23 cellular contexts compared by ENCODE assay signal in genomic region chr5:68077349-68077894, GRCh38.
"Had no signal": no experiment of that assay in that cellular context is flagged by ENCODE, and none has a peak within 500 bp of the region (broad histone marks: within the 10 kb centered on the region; RNA-seq: fewer than 3 reads in every experiment).

No MANE protein-coding gene starts in this region.

- H3K4me3 ChIP-seq: ascending aorta, cardiac muscle cell, colonic mucosa, dorsolateral prefrontal cortex, spleen, suprapubic skin, tibial artery had no signal

- H3K9me3 ChIP-seq: ascending aorta, colonic mucosa, spleen, suprapubic skin, tibial artery had no signal

- H3K27me3 ChIP-seq: ascending aorta, cardiac muscle cell, colonic mucosa, dorsolateral prefrontal cortex, spleen, suprapubic skin, tibial artery had no signal

- H3K36me3 ChIP-seq: ascending aorta, cardiac muscle cell, colonic mucosa, spleen, suprapubic skin, tibial artery had no signal

- H3K4me1 ChIP-seq: ascending aorta, colonic mucosa, spleen, suprapubic skin, tibial artery had no signal

- FAIRE-seq: frontal cortex, urothelium cell line had no signal

- H3K27ac ChIP-seq: ascending aorta, cardiac muscle cell, colonic mucosa, dorsolateral prefrontal cortex, spleen, suprapubic skin, tibial artery had no signal

- DNase-seq: activated CD4-positive, alpha-beta memory T cell treated with anti-CD3 and anti-CD28 coated beads, Interleukin-2, amount 10 ng/mL, durations not matched to agents 7 days and 5 days; activated CD4-positive, alpha-beta T cell treated with anti-CD3 and anti-CD28 coated beads, Interleukin-2, amount 10 ng/mL, durations not matched to agents 24 days and 14 days; activated CD4-positive, CD25-positive, alpha-beta regulatory T cell treated with anti-CD3 and anti-CD28 coated beads, Interleukin-2, amount 50 U/mL, for 72 hours; activated CD8-positive, alpha-beta memory T cell treated with anti-CD3 and anti-CD28 coated beads, Interleukin-2, amount 50 U/mL, for 48 hours; activated gamma-delta T cell; activated naive CD4-positive, alpha-beta T cell treated with anti-CD3 and anti-CD28 coated beads, Interleukin-2, amount 10 ng/mL, durations not matched to agents 7 days and 5 days; activated naive CD8-positive, alpha-beta T cell treated with anti-CD3 and anti-CD28 coated beads, Interleukin-2, amount 10 ng/mL, durations not matched to agents 7 days and 5 days; activated T-cell treated with anti-CD3 and anti-CD28 coated beads, Interleukin-2, amount 50 U/mL, for 24 hours; cerebellar nuclear complex; colonic mucosa; dorsolateral prefrontal cortex; effector memory CD4-positive, alpha-beta T cell; left cardiac atrium; naive thymus-derived CD8-positive, alpha-beta T cell; spleen; stimulated activated naive CD4-positive, alpha-beta T cell; T-helper 9 cell; tibial artery had no signal
